In genomic region chr1:12495725-12496124, GRCh38 we compare ENCODE assay signal across 18 cellular contexts.
DNase-seq lines count a peak whose midpoint lies in the region; ATAC-seq and TF ChIP-seq lines count a peak whose summit lies in the region.
"Had no signal": no experiment of that assay in that cellular context is flagged by ENCODE, and none has a peak within 500 bp of the region (broad histone marks: within the 10 kb centered on the region; RNA-seq: fewer than 3 reads in every experiment).

No MANE protein-coding gene starts in this region.

- 94% methylated on average over 9 of the region's 11 CpGs for WGBS in SK-N-SH (ENCODE audit: low lambda C conversion rate)
- 44 to 61% methylated on average over 11 of the region's 11 CpGs for WGBS in heart right ventricle, 2 donors
- 90 to 92% methylated on average over 11 of the region's 11 CpGs for WGBS in upper lobe of left lung, 2 donors

- H2AFZ ChIP-seq in SK-N-SH (ENCODE audit: low read depth) (no peak overlapping the region), parathyroid adenoma (peak overlapping the region; percentile 17)
- H2AFZ ChIP-seq: GM23248 had no signal

- H3K4me3 ChIP-seq in SK-N-SH (ENCODE audit: low read depth in 2 of 2, low read length in 1 of 2) = no peak overlapping the region
- H3K4me3 ChIP-seq in heart right ventricle = no peak overlapping the region
- peak overlapping the region; percentile 50 for H3K4me3 ChIP-seq in parathyroid adenoma (ENCODE audit: low read depth, low read length)
- H3K4me3 ChIP-seq in upper lobe of left lung = no peak overlapping the region
- H3K4me3 ChIP-seq: colonic mucosa, GM23248 had no signal

- no peak for ATAC-seq in SK-N-SH treated with all-trans-retinoic acid at 6 μM for 48 hours
- peak; percentile 39 to 91 (median 80) for ATAC-seq in heart right ventricle
- ATAC-seq in upper lobe of left lung (ENCODE audit: low FRiP score in 2 of 2) = no peak

- H3K27ac ChIP-seq in SK-N-SH (ENCODE audit: low read depth in 2 of 2, low read length in 1 of 2) (peak overlapping the region in 1 of 2 experiments; percentile 85; a peak in 2 of 4 replicates), heart right ventricle (peak overlapping the region in 9 of 10 donors; percentile 46 to 83 (median 68)), parathyroid adenoma (peak overlapping the region; percentile 96), upper lobe of left lung (peak overlapping the region in 3 of 4 donors; percentile 13 to 71 (median 66))
- H3K27ac ChIP-seq: 22Rv1, colonic mucosa, epithelial cell of prostate, GM23248 had no signal

- no peak overlapping the region for H3K4me2 ChIP-seq in SK-N-SH
- H3K4me2 ChIP-seq in parathyroid adenoma (ENCODE audit: low read length) = peak overlapping the region; percentile 71

- DNase-seq in SK-N-SH (peak; percentile 44), heart right ventricle (no peak), upper lobe of left lung (no peak), SW 1271 (lab: John Stamatoyannopoulos, UW) (no peak), RKO (ENCODE audit: low spot score) (no peak), superior temporal gyrus (ENCODE audit: extremely low spot score) (no peak)
- DNase-seq: anterior cingulate cortex; CD4-positive, alpha-beta memory T cell; colonic mucosa; glutamatergic neuron; GM23248; NCI-H1694; NCI-H446 treated with DMSO at 0.1 percent for 48 hours; posterior cingulate gyrus had no signal

- no peaks in the 10 kb centered on the region for H3F3A ChIP-seq in SK-N-SH (replicated peaks; ENCODE audit: insufficient read depth)

- H3K79me2 ChIP-seq in SK-N-SH (ENCODE audit: insufficient read depth) (no peaks in the 10 kb centered on the region), parathyroid adenoma (no peaks in the 10 kb centered on the region)

- H3K4me1 ChIP-seq in SK-N-SH (ENCODE audit: control insufficient read depth in 1 of 2, insufficient read depth in 2 of 2, low read depth in 1 of 2, low read length in 1 of 2) = peaks cover 4 to 31% of the 10 kb centered on the region in 2 experiments; a peak in 2 of 4 replicates
- H3K4me1 ChIP-seq in heart right ventricle = peaks cover 8 to 31% (median 26%) of the 10 kb centered on the region in 9 donors
- H3K4me1 ChIP-seq in parathyroid adenoma = peaks cover 28% of the 10 kb centered on the region
- peaks cover 10 to 18% (median 17%) of the 10 kb centered on the region in 4 donors for H3K4me1 ChIP-seq in upper lobe of left lung
- H3K4me1 ChIP-seq: colonic mucosa had no signal

- no peak for TF ChIP-seq RAD21 in SK-N-SH (IDR thresholded peaks at IDR 0.05; ENCODE audit: low read length)

- POLR2A ChIA-PET in SK-N-SH (lab: Yijun Ruan, JAX) = no interaction called here

- intact Hi-C loops in heart right ventricle (cut with DNase I) = loop anchor here in 3 of 10 donors (5.0 to 10.0 kb wide), 3 partner anchors 61 to 161 kb away; partner anchors contain the start of gene DHRS3 (in 1 of the 3)

- no peak for TF ChIP-seq CTCF in SK-N-SH (IDR thresholded peaks at IDR 0.05)
- no peak for TF ChIP-seq CTCF in heart right ventricle (IDR thresholded peaks at IDR 0.05)
- TF ChIP-seq CTCF in parathyroid adenoma (IDR thresholded peaks at IDR 0.05) = no peak
- TF ChIP-seq CTCF in upper lobe of left lung (IDR thresholded peaks at IDR 0.05) = no peak

- no peak for TF ChIP-seq POLR2A in upper lobe of left lung (IDR thresholded peaks at IDR 0.05)

- CTCF ChIA-PET in SK-N-SH (lab: Yijun Ruan, JAX) = interaction anchor here (1.4 kb wide), 1 partner anchor 124 kb away, joined by 4 read pairs; no protein-coding TSS in a partner anchor

- no peaks in the 10 kb centered on the region for H3K9me2 ChIP-seq in SK-N-SH

- no peaks in the 10 kb centered on the region for H4K20me1 ChIP-seq in SK-N-SH (ENCODE audit: insufficient read depth)

- H3K36me3 ChIP-seq in SK-N-SH (replicated peaks in 1 of 2; ENCODE audit: control insufficient read depth in 1 of 2, insufficient read depth in 2 of 2, low read length in 1 of 2) = peaks cover 0 to 10% of the 10 kb centered on the region in 2 experiments
- peaks cover 0 to 73% (median 15%) of the 10 kb centered on the region in 9 donors for H3K36me3 ChIP-seq in heart right ventricle
- H3K36me3 ChIP-seq in parathyroid adenoma (ENCODE audit: control insufficient read depth, insufficient read depth, low read length) = no peaks in the 10 kb centered on the region
- peaks cover 7 to 33% (median 12%) of the 10 kb centered on the region in 4 donors for H3K36me3 ChIP-seq in upper lobe of left lung

- no peaks in the 10 kb centered on the region for H3K27me3 ChIP-seq in SK-N-SH (ENCODE audit: insufficient read depth)
- H3K27me3 ChIP-seq in heart right ventricle = no peaks in the 10 kb centered on the region
- H3K27me3 ChIP-seq in parathyroid adenoma (ENCODE audit: control insufficient read depth, insufficient read depth, low read length) = no peaks in the 10 kb centered on the region
- H3K27me3 ChIP-seq in upper lobe of left lung = no peaks in the 10 kb centered on the region
- H3K27me3 ChIP-seq: colonic mucosa had no signal

- H3K9ac ChIP-seq in SK-N-SH = no peak overlapping the region
- no peak overlapping the region for H3K9ac ChIP-seq in parathyroid adenoma
- H3K9ac ChIP-seq: GM23248 had no signal

- H3K9me3 ChIP-seq in SK-N-SH = no peaks in the 10 kb centered on the region
- no peaks in the 10 kb centered on the region for H3K9me3 ChIP-seq in heart right ventricle
- H3K9me3 ChIP-seq in parathyroid adenoma (ENCODE audit: control insufficient read depth, low read length) = no peaks in the 10 kb centered on the region
- no peaks in the 10 kb centered on the region for H3K9me3 ChIP-seq in upper lobe of left lung
- H3K9me3 ChIP-seq: colonic mucosa had no signal

- no peak for TF ChIP-seq EP300 in SK-N-SH (IDR thresholded peaks at IDR 0.05; ENCODE audit: borderline replicate concordance in 1 of 2, low read depth in 1 of 2, low read length in 1 of 2)
- no peak for TF ChIP-seq EP300 in upper lobe of left lung (IDR thresholded peaks at IDR 0.05)

TF ChIP-seq in SK-N-SH, 30 proteins besides CTCF, POLR2A, EP300 and RAD21 (continues in another document):
- TF ChIP-seq IRF3 (IDR thresholded peaks at IDR 0.05; ENCODE audit: low read depth, low read length) (no peak), CHD2 (IDR thresholded peaks at IDR 0.05; ENCODE audit: low read length, partially characterized antibody) (no peak), USF2 (IDR thresholded peaks at IDR 0.05; ENCODE audit: borderline replicate concordance, low read depth, low read length) (no peak), NRF1 (IDR thresholded peaks at IDR 0.05; ENCODE audit: low read depth, low read length) (no peak)

TF ChIP-seq in SK-N-SH treated with all-trans-retinoic acid at 6 μM for 48 hours, 23 proteins besides CTCF, POLR2A, EP300 and RAD21 (continues in another document):
- TF ChIP-seq CREB5 (CRISPR knock-in tag; IDR thresholded peaks at IDR 0.05; ENCODE audit: low read depth) (no peak), ZFP3 (CRISPR knock-in tag; IDR thresholded peaks at IDR 0.05) (no peak), ZNF8 (CRISPR knock-in tag; IDR thresholded peaks at IDR 0.05) (no peak), RARB (CRISPR knock-in tag; IDR thresholded peaks at IDR 0.05) (no peak), ZC3H10 (CRISPR knock-in tag; IDR thresholded peaks at IDR 0.05) (no peak), CSDC2 (CRISPR knock-in tag; IDR thresholded peaks at IDR 0.05) (no peak), ZNF70 (CRISPR knock-in tag; IDR thresholded peaks at IDR 0.05) (no peak), ARNTL (CRISPR knock-in tag; IDR thresholded peaks at IDR 0.05; ENCODE audit: borderline replicate concordance, low read depth) (no peak), PPARA (CRISPR knock-in tag; IDR thresholded peaks at IDR 0.05; ENCODE audit: borderline replicate concordance) (no peak), POU6F1 (CRISPR knock-in tag; IDR thresholded peaks at IDR 0.05; ENCODE audit: borderline replicate concordance, low read depth) (no peak), ESRRG (CRISPR knock-in tag; IDR thresholded peaks at IDR 0.05) (no peak), PATZ1 (CRISPR knock-in tag; IDR thresholded peaks at IDR 0.05; ENCODE audit: borderline replicate concordance) (no peak), BACH2 (CRISPR knock-in tag; IDR thresholded peaks at IDR 0.05; ENCODE audit: borderline replicate concordance) (no peak)

Comparison
In these comparisons a context has a peak if more than half of its experiments do, and no peak if none do; other contexts are left out.
1. ATAC-seq: peak in heart right ventricle (8 of 8); none in SK-N-SH treated with all-trans-retinoic acid at 6 μM for 48 hours (single experiment) and upper lobe of left lung (0 of 2).